Comparison of ENCODE assay signal across 20 cellular contexts in the genomic region with DNA sequence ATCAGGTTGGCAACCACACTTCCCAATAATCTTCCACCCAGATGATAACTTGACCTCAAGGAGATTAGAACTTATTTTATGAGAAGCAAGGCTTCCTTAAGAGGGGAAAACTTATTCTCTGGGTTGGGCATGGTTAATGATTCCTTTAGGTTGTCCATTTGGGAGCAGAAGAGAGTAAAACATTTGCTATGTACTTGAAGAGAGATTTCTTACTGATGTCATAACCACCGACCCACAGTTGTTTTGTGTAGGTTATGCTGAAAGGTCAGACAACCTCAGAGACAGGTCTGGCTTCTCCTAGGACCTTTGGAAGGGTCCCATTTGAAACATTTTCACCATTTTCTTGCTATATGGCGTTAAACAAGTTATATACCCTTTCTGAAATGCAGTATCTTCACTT.
"Had no signal": no experiment of that assay in that cellular context is flagged by ENCODE, and none has a peak within 500 bp of the region (broad histone marks: within the 10 kb centered on the region; RNA-seq: fewer than 3 reads in every experiment).

No MANE protein-coding gene starts in this region.

- H3K36me3 ChIP-seq: ovary had no signal

- H3K4me1 Mint-ChIP-seq: activated CD4-positive, alpha-beta memory T cell treated with anti-CD3 and anti-CD28 coated beads, Interleukin-2, amount 10 ng/mL, durations not matched to agents 7 days and 5 days had no signal

- H3K27ac Mint-ChIP-seq: activated CD4-positive, alpha-beta memory T cell treated with anti-CD3 and anti-CD28 coated beads, Interleukin-2, amount 10 ng/mL, durations not matched to agents 7 days and 5 days; activated CD4-positive, alpha-beta T cell treated with anti-CD3 and anti-CD28 coated beads for 36 hours; activated CD8-positive, alpha-beta memory T cell treated with anti-CD3 and anti-CD28 coated beads, Interleukin-2, amount 10 ng/mL, durations not matched to agents 7 days and 5 days; activated naive CD8-positive, alpha-beta T cell treated with anti-CD3 and anti-CD28 coated beads, Interleukin-2, amount 10 ng/mL, durations not matched to agents 7 days and 5 days; stimulated activated memory B cell treated with anti-CD40 and anti-IgM and Interleukin-4, amounts not matched to agents 10 μg/mL and 1 μg/mL and 100 μg/mL, for 72 hours; WTC11 had no signal

- H3K27ac ChIP-seq: colonic mucosa, hepatocyte, left lung, ovary, spleen, vagina had no signal

- H3K27me3 ChIP-seq: colonic mucosa, hepatocyte, left lung, ovary, spleen, tibial nerve, vagina had no signal

- DNase-seq: activated CD4-positive, alpha-beta memory T cell treated with anti-CD3 and anti-CD28 coated beads, Interleukin-2, amount 10 ng/mL, durations not matched to agents 7 days and 5 days; activated CD4-positive, alpha-beta T cell treated with anti-CD3 and anti-CD28 coated beads for 36 hours; activated CD8-positive, alpha-beta memory T cell treated with anti-CD3 and anti-CD28 coated beads, Interleukin-2, amount 10 ng/mL, durations not matched to agents 7 days and 5 days; activated naive CD8-positive, alpha-beta T cell treated with anti-CD3 and anti-CD28 coated beads, Interleukin-2, amount 10 ng/mL, durations not matched to agents 7 days and 5 days; central memory CD4-positive, alpha-beta T cell; colonic mucosa; left lung; midbrain; naive B cell; ovary; SK-N-SH; spleen; stimulated activated CD4-positive, alpha-beta T cell treated with anti-CD3 and anti-CD28 coated beads, Interleukin-4, amount 100 ng/mL, for 4 hours had no signal

- H3K9me3 Mint-ChIP-seq: activated CD4-positive, alpha-beta memory T cell treated with anti-CD3 and anti-CD28 coated beads, Interleukin-2, amount 10 ng/mL, durations not matched to agents 7 days and 5 days; activated naive CD8-positive, alpha-beta T cell treated with anti-CD3 and anti-CD28 coated beads, Interleukin-2, amount 10 ng/mL, durations not matched to agents 7 days and 5 days; brain; naive B cell; stimulated activated memory B cell treated with anti-CD40 and anti-IgM and Interleukin-4, amounts not matched to agents 10 μg/mL and 1 μg/mL and 100 μg/mL, for 72 hours; WTC11 had no signal

- H3K27me3 Mint-ChIP-seq: activated CD4-positive, alpha-beta memory T cell treated with anti-CD3 and anti-CD28 coated beads, Interleukin-2, amount 10 ng/mL, durations not matched to agents 7 days and 5 days; activated CD4-positive, alpha-beta T cell treated with anti-CD3 and anti-CD28 coated beads for 36 hours; naive B cell; stimulated activated memory B cell treated with anti-CD40 and anti-IgM and Interleukin-4, amounts not matched to agents 10 μg/mL and 1 μg/mL and 100 μg/mL, for 72 hours had no signal

- H3K36me3 Mint-ChIP-seq: activated CD8-positive, alpha-beta memory T cell treated with anti-CD3 and anti-CD28 coated beads, Interleukin-2, amount 10 ng/mL, durations not matched to agents 7 days and 5 days; activated naive CD8-positive, alpha-beta T cell treated with anti-CD3 and anti-CD28 coated beads, Interleukin-2, amount 10 ng/mL, durations not matched to agents 7 days and 5 days; brain; naive B cell; WTC11 had no signal

- ATAC-seq: activated CD4-positive, alpha-beta T cell treated with anti-CD3 and anti-CD28 coated beads for 36 hours; activated CD8-positive, alpha-beta memory T cell treated with anti-CD3 and anti-CD28 coated beads, Interleukin-2, amount 10 ng/mL, durations not matched to agents 7 days and 5 days; esophagus mucosa; left lung; stimulated activated memory B cell treated with anti-CD40 and anti-IgM and Interleukin-4, amounts not matched to agents 10 μg/mL and 1 μg/mL and 100 μg/mL, for 72 hours; WTC11 had no signal

- H3K4me3 Mint-ChIP-seq: activated CD4-positive, alpha-beta memory T cell treated with anti-CD3 and anti-CD28 coated beads, Interleukin-2, amount 10 ng/mL, durations not matched to agents 7 days and 5 days; activated CD4-positive, alpha-beta T cell treated with anti-CD3 and anti-CD28 coated beads for 36 hours; activated CD8-positive, alpha-beta memory T cell treated with anti-CD3 and anti-CD28 coated beads, Interleukin-2, amount 10 ng/mL, durations not matched to agents 7 days and 5 days; activated naive CD8-positive, alpha-beta T cell treated with anti-CD3 and anti-CD28 coated beads, Interleukin-2, amount 10 ng/mL, durations not matched to agents 7 days and 5 days; brain; naive B cell; stimulated activated memory B cell treated with anti-CD40 and anti-IgM and Interleukin-4, amounts not matched to agents 10 μg/mL and 1 μg/mL and 100 μg/mL, for 72 hours; WTC11 had no signal

- H3K4me3 ChIP-seq: colonic mucosa, hepatocyte, left lung, ovary, spleen, tibial nerve, vagina had no signal
